ENCODE assay signal across 20 cellular contexts in the genomic region with DNA sequence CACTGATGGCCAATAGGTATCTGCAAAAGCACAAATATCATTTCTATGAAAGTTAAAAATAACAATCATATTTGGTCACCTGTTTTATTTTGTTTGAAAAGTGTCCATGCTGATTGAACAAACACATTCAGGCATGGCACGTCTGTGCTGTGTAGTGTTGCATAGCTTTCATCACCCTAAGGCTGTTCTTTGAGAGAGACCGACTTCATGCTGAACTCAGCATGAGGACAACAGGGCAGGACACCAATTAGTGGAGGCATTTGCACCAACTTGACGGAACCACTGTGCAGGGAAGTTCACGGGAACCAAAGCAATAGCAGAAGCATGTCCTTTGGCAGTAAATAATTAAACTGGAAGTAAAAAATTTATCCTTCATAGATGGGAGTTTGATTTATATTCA.
A peak's percentile ranks its signal among the peaks of the same experiment; 100 is the strongest.
DNase-seq lines count a peak whose midpoint lies in the region; ATAC-seq and TF ChIP-seq lines count a peak whose summit lies in the region.
"Had no signal": no experiment of that assay in that cellular context is flagged by ENCODE, and none has a peak within 500 bp of the region (broad histone marks: within the 10 kb centered on the region; RNA-seq: fewer than 3 reads in every experiment).

No MANE protein-coding gene starts in this region.

- no peaks in the 10 kb centered on the region for H3K36me3 ChIP-seq in heart right ventricle

- H3K9me3 Mint-ChIP-seq in stimulated activated naive B cell treated with anti-CD40 and anti-IgM and Interleukin-4, amounts not matched to agents 10 μg/mL and 1 μg/mL and 100 μg/mL, for 72 hours, result peaks cover 0 to 4% of the 10 kb centered on the region in 2 donors
- no peaks in the 10 kb centered on the region for H3K9me3 Mint-ChIP-seq in activated CD8-positive, alpha-beta T cell treated with anti-CD3 and anti-CD28 coated beads for 36 hours

- intact Hi-C loops in heart right ventricle (cut with DNase I), result loop anchor here in 1 of 10 donors (10.0 kb wide), 1 partner anchor 216 kb away; no protein-coding TSS in a partner anchor
- intact Hi-C loops in activated CD8-positive, alpha-beta T cell treated with anti-CD3 and anti-CD28 coated beads for 36 hours (cut with micrococcal nuclease), result no loop called here

- no peaks in the 10 kb centered on the region for H3K9me3 ChIP-seq in heart right ventricle

- CTCF ChIA-PET in activated CD8-positive, alpha-beta T cell treated with anti-CD3 and anti-CD28 coated beads for 36 hours (lab: Charles Lee), result no interaction called here

- WGBS in heart right ventricle, 2 donors, result 35 to 36% methylated on average over 4 of the region's 4 CpGs

- no peak overlapping the region for H3K27ac Mint-ChIP-seq in stimulated activated naive B cell treated with anti-CD40 and anti-IgM and Interleukin-4, amounts not matched to agents 10 μg/mL and 1 μg/mL and 100 μg/mL, for 72 hours
- no peak overlapping the region for H3K27ac Mint-ChIP-seq in activated CD8-positive, alpha-beta T cell treated with anti-CD3 and anti-CD28 coated beads for 36 hours

- no peak overlapping the region for H3K4me3 ChIP-seq in heart right ventricle
- H3K4me3 ChIP-seq: SK-N-MC had no signal

- peaks cover 0 to 41% (median 14%) of the 10 kb centered on the region in 9 donors for H3K4me1 ChIP-seq in heart right ventricle

- H3K27me3 Mint-ChIP-seq in stimulated activated naive B cell treated with anti-CD40 and anti-IgM and Interleukin-4, amounts not matched to agents 10 μg/mL and 1 μg/mL and 100 μg/mL, for 72 hours, result no peaks in the 10 kb centered on the region
- H3K27me3 Mint-ChIP-seq in activated CD8-positive, alpha-beta T cell treated with anti-CD3 and anti-CD28 coated beads for 36 hours, result no peaks in the 10 kb centered on the region

- no peaks in the 10 kb centered on the region for H3K36me3 Mint-ChIP-seq in stimulated activated naive B cell treated with anti-CD40 and anti-IgM and Interleukin-4, amounts not matched to agents 10 μg/mL and 1 μg/mL and 100 μg/mL, for 72 hours
- H3K36me3 Mint-ChIP-seq in activated CD8-positive, alpha-beta T cell treated with anti-CD3 and anti-CD28 coated beads for 36 hours (ENCODE audit: low read depth), result no peaks in the 10 kb centered on the region

- no peak overlapping the region for H3K4me3 Mint-ChIP-seq in stimulated activated naive B cell treated with anti-CD40 and anti-IgM and Interleukin-4, amounts not matched to agents 10 μg/mL and 1 μg/mL and 100 μg/mL, for 72 hours
- no peak overlapping the region for H3K4me3 Mint-ChIP-seq in activated CD8-positive, alpha-beta T cell treated with anti-CD3 and anti-CD28 coated beads for 36 hours

- no peaks in the 10 kb centered on the region for H3K4me1 Mint-ChIP-seq in stimulated activated naive B cell treated with anti-CD40 and anti-IgM and Interleukin-4, amounts not matched to agents 10 μg/mL and 1 μg/mL and 100 μg/mL, for 72 hours
- no peaks in the 10 kb centered on the region for H3K4me1 Mint-ChIP-seq in activated CD8-positive, alpha-beta T cell treated with anti-CD3 and anti-CD28 coated beads for 36 hours (ENCODE audit: low read depth)

- no peak for TF ChIP-seq CTCF in heart right ventricle (IDR thresholded peaks at IDR 0.05)
- TF ChIP-seq CTCF in activated CD8-positive, alpha-beta T cell treated with anti-CD3 and anti-CD28 coated beads for 36 hours (IDR thresholded peaks at IDR 0.05), result no peak

- POLR2A ChIA-PET in activated CD8-positive, alpha-beta T cell treated with anti-CD3 and anti-CD28 coated beads for 36 hours (lab: Charles Lee), result no interaction called here

- DNase-seq in NCI-H748 (lab: John Stamatoyannopoulos, UW; ENCODE audit: unreplicated experiment) (peak; percentile 44), NCI-H748 treated with DMSO at 0.1 percent for 48 hours (lab: John Stamatoyannopoulos, UW) (no peak), NCI-H146 (lab: John Stamatoyannopoulos, UW) (peak; percentile 79), heart right ventricle (peak in 1 of 2 donors; percentile 47), renal cortical epithelial cell (ENCODE audit: low read depth) (peak; percentile 78), superior temporal gyrus (ENCODE audit: extremely low spot score) (no peak)
- DNase-seq in stimulated activated naive B cell treated with anti-CD40 and anti-IgM and Interleukin-4, amounts not matched to agents 10 μg/mL and 1 μg/mL and 100 μg/mL, for 72 hours, result no peak
- no peak for DNase-seq in activated CD8-positive, alpha-beta T cell treated with anti-CD3 and anti-CD28 coated beads for 36 hours
- DNase-seq: C1 segment of cervical spinal cord, DMS 273 treated with DMSO at 0.1 percent for 48 hours, IMR-90, Karpas-422, MM.1S, NCI-H1092 treated with DMSO at 0.1 percent for 48 hours, NCI-H187 treated with DMSO at 0.1 percent for 48 hours, NCI-H2171 treated with DMSO at 0.1 percent for 48 hours, NCI-H446 treated with DMSO at 0.1 percent for 48 hours, NCI-H82 had no signal

- no peaks in the 10 kb centered on the region for H3K27me3 ChIP-seq in heart right ventricle

- peak overlapping the region in 2 of 10 donors; percentile 32 to 53 for H3K27ac ChIP-seq in heart right ventricle
- H3K27ac ChIP-seq: SK-N-MC had no signal

- peak; percentile 85 to 97 (median 94) for ATAC-seq in heart right ventricle
- ATAC-seq in stimulated activated naive B cell treated with anti-CD40 and anti-IgM and Interleukin-4, amounts not matched to agents 10 μg/mL and 1 μg/mL and 100 μg/mL, for 72 hours (replicated peaks), result no peak
- no peak for ATAC-seq in activated CD8-positive, alpha-beta T cell treated with anti-CD3 and anti-CD28 coated beads for 36 hours
- ATAC-seq: Panc1 had no signal

Comparison
In these comparisons a context has a peak if more than half of its experiments do, and no peak if none do; other contexts are left out.
1. DNase-seq: peak in NCI-H748 (single experiment), NCI-H146 (single experiment) and renal cortical epithelial cell (single experiment); none in NCI-H748 treated with DMSO at 0.1 percent for 48 hours (single experiment), superior temporal gyrus (single experiment), stimulated activated naive B cell treated with anti-CD40 and anti-IgM and Interleukin-4, amounts not matched to agents 10 μg/mL and 1 μg/mL and 100 μg/mL, for 72 hours (single experiment) and activated CD8-positive, alpha-beta T cell treated with anti-CD3 and anti-CD28 coated beads for 36 hours (single experiment).
2. ATAC-seq: peak in heart right ventricle (8 of 8); none in stimulated activated naive B cell treated with anti-CD40 and anti-IgM and Interleukin-4, amounts not matched to agents 10 μg/mL and 1 μg/mL and 100 μg/mL, for 72 hours (0 of 2) and activated CD8-positive, alpha-beta T cell treated with anti-CD3 and anti-CD28 coated beads for 36 hours (single experiment).